ENCODE assay signal across 23 cellular contexts in the genomic region with DNA sequence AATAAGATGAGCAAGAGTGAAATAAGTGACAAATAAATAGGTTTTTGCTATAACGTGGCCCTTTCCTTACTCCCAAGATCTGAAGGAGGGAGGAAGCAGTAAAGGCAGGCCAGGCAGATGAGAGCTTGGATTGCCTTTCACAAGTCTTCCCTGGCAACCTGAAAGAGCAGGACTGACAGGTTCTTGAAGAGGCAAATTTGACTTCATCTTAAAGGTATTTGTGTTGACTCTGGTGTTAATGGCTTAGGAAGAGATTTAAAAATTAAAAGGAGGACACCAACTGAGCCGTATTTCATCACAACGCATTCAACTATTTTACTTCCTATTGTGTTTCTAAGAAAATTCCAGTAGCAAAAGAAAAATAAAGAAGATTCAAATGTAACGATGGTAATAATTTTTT. TPM values are rescaled to one million over a fixed set of nuclear protein-coding genes. Genes with fewer than 3 reads are reported as not detected.
DNase-seq lines count a peak whose midpoint lies in the region; ATAC-seq and TF ChIP-seq lines count a peak whose summit lies in the region.
"Had no signal": no experiment of that assay in that cellular context is flagged by ENCODE, and none has a peak within 500 bp of the region (broad histone marks: within the 10 kb centered on the region; RNA-seq: fewer than 3 reads in every experiment).

No MANE protein-coding gene starts in this region.

- H3K9ac ChIP-seq in mammary epithelial cell (ENCODE audit: insufficient read depth, low read length), result no peak overlapping the region

- no peaks in the 10 kb centered on the region for H3K9me3 ChIP-seq in mammary epithelial cell (replicated peaks; ENCODE audit: insufficient read depth, low read length)
- H3K9me3 ChIP-seq: suprapubic skin had no signal

- H3K4me3 Mint-ChIP-seq in Calu3 (ENCODE audit: low read depth, unreplicated experiment), result no peak overlapping the region
- peak overlapping the region in 2 of 10 donors; percentile 7 to 23 for H3K4me3 Mint-ChIP-seq in naive thymus-derived CD8-positive, alpha-beta T cell
- H3K4me3 Mint-ChIP-seq: activated CD8-positive, alpha-beta T cell treated with anti-CD3 and anti-CD28 coated beads for 36 hours; activated naive CD8-positive, alpha-beta T cell treated with anti-CD3 and anti-CD28 coated beads for 36 hours; activated T-cell treated with anti-CD3 and anti-CD28 coated beads, Interleukin-2, amount 50 U/mL, for 4 hours; CD8-positive, alpha-beta T cell had no signal

- 67% methylated on average over 4 of the region's 4 CpGs for WGBS in mammary epithelial cell (ENCODE audit: low coverage, missing lambda C conversion rate)

- H4K20me1 ChIP-seq in mammary epithelial cell (ENCODE audit: insufficient read depth, low read length), result no peaks in the 10 kb centered on the region

- no peaks in the 10 kb centered on the region for H3K36me3 ChIP-seq in mammary epithelial cell (ENCODE audit: insufficient read depth, low read length)
- H3K36me3 ChIP-seq: brain microvascular endothelial cell, suprapubic skin had no signal

- no peaks in the 10 kb centered on the region for H3K27me3 Mint-ChIP-seq in Calu3 (ENCODE audit: unreplicated experiment)
- peaks cover 0 to 3% (median 0%) of the 10 kb centered on the region in 5 donors for H3K27me3 Mint-ChIP-seq in naive thymus-derived CD8-positive, alpha-beta T cell
- H3K27me3 Mint-ChIP-seq: activated CD8-positive, alpha-beta T cell treated with anti-CD3 and anti-CD28 coated beads for 36 hours; activated naive CD8-positive, alpha-beta T cell treated with anti-CD3 and anti-CD28 coated beads for 36 hours had no signal

- peak overlapping the region; percentile 76 for H3K27ac Mint-ChIP-seq in Calu3 (ENCODE audit: unreplicated experiment)
- peak overlapping the region in 2 of 10 donors; percentile 30 to 44 for H3K27ac Mint-ChIP-seq in naive thymus-derived CD8-positive, alpha-beta T cell
- H3K27ac Mint-ChIP-seq: activated CD8-positive, alpha-beta T cell treated with anti-CD3 and anti-CD28 coated beads for 36 hours; activated naive CD8-positive, alpha-beta T cell treated with anti-CD3 and anti-CD28 coated beads for 36 hours; CD8-positive, alpha-beta T cell had no signal

- H3K36me3 Mint-ChIP-seq in Calu3 (ENCODE audit: insufficient read depth, unreplicated experiment), result peaks cover 26% of the 10 kb centered on the region
- peaks cover 0 to 22% (median 0%) of the 10 kb centered on the region in 3 donors for H3K36me3 Mint-ChIP-seq in naive thymus-derived CD8-positive, alpha-beta T cell

- CTCF ChIA-PET in Calu3 (lab: Charles Lee), result no interaction called here
- CTCF ChIA-PET in mammary epithelial cell (lab: Charles Lee; ENCODE audit: low non-redundant PET), result no interaction called here

- H3K9me3 Mint-ChIP-seq in Calu3 (ENCODE audit: low read depth, unreplicated experiment), result no peaks in the 10 kb centered on the region
- no peaks in the 10 kb centered on the region for H3K9me3 Mint-ChIP-seq in naive thymus-derived CD8-positive, alpha-beta T cell
- H3K9me3 Mint-ChIP-seq: activated CD8-positive, alpha-beta T cell treated with anti-CD3 and anti-CD28 coated beads for 36 hours; activated naive CD8-positive, alpha-beta T cell treated with anti-CD3 and anti-CD28 coated beads for 36 hours; activated T-cell treated with anti-CD3 and anti-CD28 coated beads, Interleukin-2, amount 50 U/mL, for 4 hours; CD8-positive, alpha-beta T cell had no signal

- H3K4me3 ChIP-seq in LNCaP clone FGC (ENCODE audit: low read depth, low read length) (no peak overlapping the region; the same call in 1 of the 2 replicates), mammary epithelial cell (replicated peaks in 1 of 3; ENCODE audit: insufficient read depth in 1 of 3, low read depth in 2 of 3, low read length in 3 of 3) (no peak overlapping the region)
- H3K4me3 ChIP-seq: suprapubic skin had no signal

- H3K27me3 ChIP-seq in mammary epithelial cell (ENCODE audit: insufficient read depth, low read length), result no peaks in the 10 kb centered on the region
- H3K27me3 ChIP-seq: brain microvascular endothelial cell, suprapubic skin had no signal

- TF ChIP-seq CTCF in Calu3 (IDR thresholded peaks at IDR 0.05; ENCODE audit: unreplicated experiment) (no peak), LNCaP clone FGC (IDR thresholded peaks at IDR 0.05; ENCODE audit: control insufficient read depth, extremely low read depth, insufficient read depth) (no peak), mammary epithelial cell (conservative IDR thresholded peaks at IDR 0.05 in 1 of 2, IDR thresholded peaks at IDR 0.05 in 1 of 2; ENCODE audit: extremely low read depth in 1 of 2, insufficient read depth in 1 of 2, low read depth in 1 of 2, low read length in 2 of 2) (no peak)

- no peak overlapping the region for H3K27ac ChIP-seq in mammary epithelial cell (ENCODE audit: insufficient read depth, low read depth, low read length)
- H3K27ac ChIP-seq: brain microvascular endothelial cell, RWPE1, suprapubic skin, WERI-Rb-1 had no signal

- DNase-seq in Calu3, result peak; percentile 35
- peak; percentile 85 for DNase-seq in LNCaP clone FGC (ENCODE audit: low read depth)
- DNase-seq in mammary epithelial cell, result peak; percentile 26
- peak; percentile 86 for DNase-seq in islet precursor cell
- no peak for DNase-seq in NCI-H2171 (lab: John Stamatoyannopoulos, UW)
- no peak for DNase-seq in naive thymus-derived CD8-positive, alpha-beta T cell
- DNase-seq: activated CD8-positive, alpha-beta T cell treated with anti-CD3 and anti-CD28 coated beads for 36 hours; activated naive CD8-positive, alpha-beta T cell treated with anti-CD3 and anti-CD28 coated beads for 36 hours; activated T-cell treated with anti-CD3 and anti-CD28 coated beads, Interleukin-2, amount 50 U/mL, for 4 hours; brain microvascular endothelial cell; CD8-positive, alpha-beta T cell; hippocampal formation; NCI-H1048; NCI-H2171 treated with DMSO at 0.1 percent for 48 hours; stimulated activated CD4-positive, alpha-beta T cell treated with anti-CD3 and anti-CD28 coated beads, Interleukin-4, amount 100 ng/mL, for 4 hours; stimulated activated CD8-positive, alpha-beta memory T cell treated with anti-CD3 and anti-CD28 coated beads, Interleukin-4, amount 100 ng/mL, for 48 hours; SW 1271; WERI-Rb-1 had no signal

- no peak overlapping the region for H3K4me2 ChIP-seq in mammary epithelial cell (ENCODE audit: insufficient read depth, low read depth, low read length)

- no TSS peak for BruUV-seq in Calu3 (replicated peaks; lab: Mats Ljungman, UMichigan)
- no TSS peak for BruUV-seq in mammary epithelial cell (replicated peaks; lab: Mats Ljungman, UMichigan)

- H3K79me2 ChIP-seq in mammary epithelial cell (ENCODE audit: insufficient read depth, low read length), result peaks cover 78% of the 10 kb centered on the region

- H3K4me1 Mint-ChIP-seq in Calu3 (ENCODE audit: low read depth, unreplicated experiment), result peaks cover 44% of the 10 kb centered on the region
- H3K4me1 Mint-ChIP-seq in naive thymus-derived CD8-positive, alpha-beta T cell, result peaks cover 48 to 84% (median 71%) of the 10 kb centered on the region in 4 donors

- intact Hi-C loops in Calu3 (cut with micrococcal nuclease; ENCODE audit: unreplicated experiment) (no loop called here), mammary epithelial cell (cut with micrococcal nuclease) (no loop called here)

- ATAC-seq in GM21360 (IDR thresholded peaks at IDR 0.05; ENCODE audit: unreplicated experiment) (no peak), HG03460 (IDR thresholded peaks at IDR 0.05; ENCODE audit: unreplicated experiment) (no peak)
- no peak for ATAC-seq in naive thymus-derived CD8-positive, alpha-beta T cell
- ATAC-seq: activated CD8-positive, alpha-beta T cell treated with anti-CD3 and anti-CD28 coated beads for 36 hours; activated T-cell treated with anti-CD3 and anti-CD28 coated beads, Interleukin-2, amount 50 U/mL, for 4 hours; CD8-positive, alpha-beta T cell; left lobe of liver had no signal

- in situ Hi-C loops in mammary epithelial cell (cut with MboI; ENCODE audit: low sequenced_read_pairs in 2 of 2), result no loop called here

- peaks cover 14% of the 10 kb centered on the region for H3K4me1 ChIP-seq in mammary epithelial cell (ENCODE audit: insufficient read depth, low read length)

- dilution Hi-C loops in mammary epithelial cell (cut with HindIII; ENCODE audit: low sequenced_read_pairs), result no loop called here

- H2AFZ ChIP-seq in mammary epithelial cell (ENCODE audit: low read depth, low read length), result no peak overlapping the region

- POLR2A ChIA-PET in naive thymus-derived CD8-positive, alpha-beta T cell (lab: Charles Lee), result no interaction called here

RNA-seq across cellular contexts. Expression of a gene that starts 3.2 kb away (rescaled TPM):
- total RNA-seq in Calu3 (2022), result 25.9 and 29.3 TPM in 2 replicates
- 10 to 100 TPM; 18.8 to 27.6 TPM for total RNA-seq in mammary epithelial cell
- polyA plus RNA-seq in mammary epithelial cell, result 10.7 TPM
- 34.1 TPM for polyA minus RNA-seq in mammary epithelial cell
- 10 to 100 TPM; 33.4 to 34.9 TPM for total RNA-seq in naive thymus-derived CD8-positive, alpha-beta T cell
- polyA plus RNA-seq in naive thymus-derived CD8-positive, alpha-beta T cell, result 10 to 100 TPM in 1 of 3 donors, 1 to 10 TPM in 2; 6.8 to 10.8 (median 7.8) TPM

Comparison
In these comparisons a context has a peak if more than half of its experiments do, and no peak if none do; other contexts are left out.
1. DNase-seq: peak in Calu3 (single experiment), LNCaP clone FGC (single experiment), mammary epithelial cell (single experiment) and islet precursor cell (single experiment); none in NCI-H2171 (single experiment) and naive thymus-derived CD8-positive, alpha-beta T cell (0 of 10).